In the genomic region with DNA sequence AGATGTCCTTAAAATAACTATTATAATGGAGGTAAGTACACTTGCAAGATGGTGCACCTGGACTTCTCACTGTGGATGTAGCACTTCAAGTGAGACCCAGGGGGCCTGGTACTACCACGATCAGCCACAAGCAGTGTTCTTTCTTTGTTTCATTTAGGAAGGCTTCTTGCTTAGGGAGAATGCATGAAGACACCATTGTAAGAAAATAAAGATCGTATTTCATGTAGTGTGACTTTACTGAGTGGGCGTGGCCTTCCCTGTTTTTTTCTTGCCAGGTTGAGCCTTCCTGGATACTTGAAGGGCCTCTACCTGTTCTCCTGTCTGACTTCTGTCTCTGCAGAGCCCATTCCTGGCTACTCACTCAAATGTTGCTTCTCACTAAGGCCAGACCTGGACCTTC, we compare ENCODE assay signal across 2 cellular contexts.
TF ChIP-seq lines count a peak whose summit lies in the region.

No MANE protein-coding gene starts in this region.

TF ChIP-seq in GM23338, 12 proteins besides CTCF, POLR2A, EP300 and RAD21 (continued from another document and continues in another):
- TF ChIP-seq, protein P1, sequence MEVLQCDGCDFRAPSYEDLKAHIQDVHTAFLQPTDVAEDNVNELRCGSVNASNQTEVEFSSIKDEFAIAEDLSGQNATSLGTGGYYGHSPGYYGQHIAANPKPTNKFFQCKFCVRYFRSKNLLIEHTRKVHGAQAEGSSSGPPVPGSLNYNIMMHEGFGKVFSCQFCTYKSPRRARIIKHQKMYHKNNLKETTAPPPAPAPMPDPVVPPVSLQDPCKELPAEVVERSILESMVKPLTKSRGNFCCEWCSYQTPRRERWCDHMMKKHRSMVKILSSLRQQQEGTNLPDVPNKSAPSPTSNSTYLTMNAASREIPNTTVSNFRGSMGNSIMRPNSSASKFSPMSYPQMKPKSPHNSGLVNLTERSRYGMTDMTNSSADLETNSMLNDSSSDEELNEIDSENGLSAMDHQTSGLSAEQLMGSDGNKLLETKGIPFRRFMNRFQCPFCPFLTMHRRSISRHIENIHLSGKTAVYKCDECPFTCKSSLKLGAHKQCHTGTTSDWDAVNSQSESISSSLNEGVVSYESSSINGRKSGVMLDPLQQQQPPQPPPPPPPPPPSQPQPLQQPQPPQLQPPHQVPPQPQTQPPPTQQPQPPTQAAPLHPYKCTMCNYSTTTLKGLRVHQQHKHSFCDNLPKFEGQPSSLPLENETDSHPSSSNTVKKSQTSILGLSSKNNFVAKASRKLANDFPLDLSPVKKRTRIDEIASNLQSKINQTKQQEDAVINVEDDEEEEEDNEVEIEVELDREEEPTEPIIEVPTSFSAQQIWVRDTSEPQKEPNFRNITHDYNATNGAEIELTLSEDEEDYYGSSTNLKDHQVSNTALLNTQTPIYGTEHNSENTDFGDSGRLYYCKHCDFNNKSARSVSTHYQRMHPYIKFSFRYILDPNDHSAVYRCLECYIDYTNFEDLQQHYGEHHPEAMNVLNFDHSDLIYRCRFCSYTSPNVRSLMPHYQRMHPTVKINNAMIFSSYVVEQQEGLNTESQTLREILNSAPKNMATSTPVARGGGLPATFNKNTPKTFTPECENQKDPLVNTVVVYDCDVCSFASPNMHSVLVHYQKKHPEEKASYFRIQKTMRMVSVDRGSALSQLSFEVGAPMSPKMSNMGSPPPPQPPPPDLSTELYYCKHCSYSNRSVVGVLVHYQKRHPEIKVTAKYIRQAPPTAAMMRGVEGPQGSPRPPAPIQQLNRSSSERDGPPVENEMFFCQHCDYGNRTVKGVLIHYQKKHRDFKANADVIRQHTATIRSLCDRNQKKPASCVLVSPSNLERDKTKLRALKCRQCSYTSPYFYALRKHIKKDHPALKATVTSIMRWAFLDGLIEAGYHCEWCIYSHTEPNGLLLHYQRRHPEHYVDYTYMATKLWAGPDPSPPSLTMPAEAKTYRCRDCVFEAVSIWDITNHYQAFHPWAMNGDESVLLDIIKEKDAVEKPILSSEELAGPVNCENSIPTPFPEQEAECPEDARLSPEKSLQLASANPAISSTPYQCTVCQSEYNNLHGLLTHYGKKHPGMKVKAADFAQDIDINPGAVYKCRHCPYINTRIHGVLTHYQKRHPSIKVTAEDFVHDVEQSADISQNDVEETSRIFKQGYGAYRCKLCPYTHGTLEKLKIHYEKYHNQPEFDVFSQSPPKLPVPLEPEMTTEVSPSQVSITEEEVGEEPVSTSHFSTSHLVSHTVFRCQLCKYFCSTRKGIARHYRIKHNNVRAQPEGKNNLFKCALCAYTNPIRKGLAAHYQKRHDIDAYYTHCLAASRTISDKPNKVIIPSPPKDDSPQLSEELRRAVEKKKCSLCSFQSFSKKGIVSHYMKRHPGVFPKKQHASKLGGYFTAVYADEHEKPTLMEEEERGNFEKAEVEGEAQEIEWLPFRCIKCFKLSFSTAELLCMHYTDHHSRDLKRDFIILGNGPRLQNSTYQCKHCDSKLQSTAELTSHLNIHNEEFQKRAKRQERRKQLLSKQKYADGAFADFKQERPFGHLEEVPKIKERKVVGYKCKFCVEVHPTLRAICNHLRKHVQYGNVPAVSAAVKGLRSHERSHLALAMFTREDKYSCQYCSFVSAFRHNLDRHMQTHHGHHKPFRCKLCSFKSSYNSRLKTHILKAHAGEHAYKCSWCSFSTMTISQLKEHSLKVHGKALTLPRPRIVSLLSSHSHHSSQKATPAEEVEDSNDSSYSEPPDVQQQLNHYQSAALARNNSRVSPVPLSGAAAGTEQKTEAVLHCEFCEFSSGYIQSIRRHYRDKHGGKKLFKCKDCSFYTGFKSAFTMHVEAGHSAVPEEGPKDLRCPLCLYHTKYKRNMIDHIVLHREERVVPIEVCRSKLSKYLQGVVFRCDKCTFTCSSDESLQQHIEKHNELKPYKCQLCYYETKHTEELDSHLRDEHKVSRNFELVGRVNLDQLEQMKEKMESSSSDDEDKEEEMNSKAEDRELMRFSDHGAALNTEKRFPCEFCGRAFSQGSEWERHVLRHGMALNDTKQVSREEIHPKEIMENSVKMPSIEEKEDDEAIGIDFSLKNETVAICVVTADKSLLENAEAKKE (CRISPR knock-in tag; IDR thresholded peaks at IDR 0.05): no peak
- no peak for TF ChIP-seq ZNF114 (CRISPR knock-in tag; IDR thresholded peaks at IDR 0.05)
- no peak for TF ChIP-seq CREB1 (CRISPR knock-in tag; IDR thresholded peaks at IDR 0.05; ENCODE audit: low read depth)
- no peak for TF ChIP-seq STAT1 (IDR thresholded peaks at IDR 0.05; ENCODE audit: unreplicated experiment)
- TF ChIP-seq, protein P2, sequence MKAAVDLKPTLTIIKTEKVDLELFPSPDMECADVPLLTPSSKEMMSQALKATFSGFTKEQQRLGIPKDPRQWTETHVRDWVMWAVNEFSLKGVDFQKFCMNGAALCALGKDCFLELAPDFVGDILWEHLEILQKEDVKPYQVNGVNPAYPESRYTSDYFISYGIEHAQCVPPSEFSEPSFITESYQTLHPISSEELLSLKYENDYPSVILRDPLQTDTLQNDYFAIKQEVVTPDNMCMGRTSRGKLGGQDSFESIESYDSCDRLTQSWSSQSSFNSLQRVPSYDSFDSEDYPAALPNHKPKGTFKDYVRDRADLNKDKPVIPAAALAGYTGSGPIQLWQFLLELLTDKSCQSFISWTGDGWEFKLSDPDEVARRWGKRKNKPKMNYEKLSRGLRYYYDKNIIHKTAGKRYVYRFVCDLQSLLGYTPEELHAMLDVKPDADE (IDR thresholded peaks at IDR 0.05): no peak
- TF ChIP-seq ZNF331 (CRISPR knock-in tag; IDR thresholded peaks at IDR 0.05; ENCODE audit: low read depth): no peak
- TF ChIP-seq JUNB (IDR thresholded peaks at IDR 0.05; ENCODE audit: unreplicated experiment): no peak
- TF ChIP-seq EZH2 (IDR thresholded peaks at IDR 0.05; ENCODE audit: low read depth, unreplicated experiment): no peak
- no peak for TF ChIP-seq NANOG (IDR thresholded peaks at IDR 0.05; ENCODE audit: borderline replicate concordance)
- TF ChIP-seq EZH2phosphoT487 (IDR thresholded peaks at IDR 0.05; ENCODE audit: unreplicated experiment): no peak

TF ChIP-seq in WTC11, 78 proteins besides CTCF, POLR2A, EP300 and RAD21 (continued from another document):
- TF ChIP-seq, protein P3, sequence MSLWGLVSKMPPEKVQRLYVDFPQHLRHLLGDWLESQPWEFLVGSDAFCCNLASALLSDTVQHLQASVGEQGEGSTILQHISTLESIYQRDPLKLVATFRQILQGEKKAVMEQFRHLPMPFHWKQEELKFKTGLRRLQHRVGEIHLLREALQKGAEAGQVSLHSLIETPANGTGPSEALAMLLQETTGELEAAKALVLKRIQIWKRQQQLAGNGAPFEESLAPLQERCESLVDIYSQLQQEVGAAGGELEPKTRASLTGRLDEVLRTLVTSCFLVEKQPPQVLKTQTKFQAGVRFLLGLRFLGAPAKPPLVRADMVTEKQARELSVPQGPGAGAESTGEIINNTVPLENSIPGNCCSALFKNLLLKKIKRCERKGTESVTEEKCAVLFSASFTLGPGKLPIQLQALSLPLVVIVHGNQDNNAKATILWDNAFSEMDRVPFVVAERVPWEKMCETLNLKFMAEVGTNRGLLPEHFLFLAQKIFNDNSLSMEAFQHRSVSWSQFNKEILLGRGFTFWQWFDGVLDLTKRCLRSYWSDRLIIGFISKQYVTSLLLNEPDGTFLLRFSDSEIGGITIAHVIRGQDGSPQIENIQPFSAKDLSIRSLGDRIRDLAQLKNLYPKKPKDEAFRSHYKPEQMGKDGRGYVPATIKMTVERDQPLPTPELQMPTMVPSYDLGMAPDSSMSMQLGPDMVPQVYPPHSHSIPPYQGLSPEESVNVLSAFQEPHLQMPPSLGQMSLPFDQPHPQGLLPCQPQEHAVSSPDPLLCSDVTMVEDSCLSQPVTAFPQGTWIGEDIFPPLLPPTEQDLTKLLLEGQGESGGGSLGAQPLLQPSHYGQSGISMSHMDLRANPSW (CRISPR knock-in tag; conservative IDR thresholded peaks at IDR 0.05; ENCODE audit: low read depth): no peak
- TF ChIP-seq, protein P4, sequence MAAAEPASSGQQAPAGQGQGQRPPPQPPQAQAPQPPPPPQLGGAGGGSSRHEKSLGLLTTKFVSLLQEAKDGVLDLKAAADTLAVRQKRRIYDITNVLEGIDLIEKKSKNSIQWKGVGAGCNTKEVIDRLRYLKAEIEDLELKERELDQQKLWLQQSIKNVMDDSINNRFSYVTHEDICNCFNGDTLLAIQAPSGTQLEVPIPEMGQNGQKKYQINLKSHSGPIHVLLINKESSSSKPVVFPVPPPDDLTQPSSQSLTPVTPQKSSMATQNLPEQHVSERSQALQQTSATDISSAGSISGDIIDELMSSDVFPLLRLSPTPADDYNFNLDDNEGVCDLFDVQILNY (CRISPR knock-in tag; IDR thresholded peaks at IDR 0.05): no peak
- TF ChIP-seq, protein P5, sequence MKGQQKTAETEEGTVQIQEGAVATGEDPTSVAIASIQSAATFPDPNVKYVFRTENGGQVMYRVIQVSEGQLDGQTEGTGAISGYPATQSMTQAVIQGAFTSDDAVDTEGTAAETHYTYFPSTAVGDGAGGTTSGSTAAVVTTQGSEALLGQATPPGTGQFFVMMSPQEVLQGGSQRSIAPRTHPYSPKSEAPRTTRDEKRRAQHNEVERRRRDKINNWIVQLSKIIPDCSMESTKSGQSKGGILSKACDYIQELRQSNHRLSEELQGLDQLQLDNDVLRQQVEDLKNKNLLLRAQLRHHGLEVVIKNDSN (CRISPR knock-in tag; IDR thresholded peaks at IDR 0.05): no peak
- TF ChIP-seq SMAD4 (CRISPR knock-in tag; IDR thresholded peaks at IDR 0.05): no peak
- no peak for TF ChIP-seq TEAD1 (CRISPR knock-in tag; IDR thresholded peaks at IDR 0.05)
- no peak for TF ChIP-seq ETV6 (CRISPR knock-in tag; IDR thresholded peaks at IDR 0.05)
- no peak for TF ChIP-seq KAT7 (CRISPR knock-in tag; IDR thresholded peaks at IDR 0.05; ENCODE audit: borderline replicate concordance)
- TF ChIP-seq ZNF423 (CRISPR knock-in tag; IDR thresholded peaks at IDR 0.05): no peak
- no peak for TF ChIP-seq TCF7 (CRISPR knock-in tag; IDR thresholded peaks at IDR 0.05; ENCODE audit: low read depth)
TF ChIP-seq in WTC11: peak in this region for 0.
